Comparison of ENCODE assay signal across 9 cellular contexts in genomic region chr13:79385694-79386093, GRCh38. TPM values are rescaled to one million over a fixed set of nuclear protein-coding genes. Genes with fewer than 3 reads are reported as not detected.
DNase-seq lines count a peak whose midpoint lies in the region; ATAC-seq and TF ChIP-seq lines count a peak whose summit lies in the region.
"Had no signal": no experiment of that assay in that cellular context is flagged by ENCODE, and none has a peak within 500 bp of the region (broad histone marks: within the 10 kb centered on the region; RNA-seq: fewer than 3 reads in every experiment).

No MANE protein-coding gene starts in this region.

- DNase-seq in activated T-cell treated with anti-CD3 and anti-CD28 coated beads for 48 hours (ENCODE audit: low read depth) (peak; percentile 17), NCI-H69 (lab: John Stamatoyannopoulos, UW) (peak; percentile 4), immature natural killer cell (peak in 1 of 3 donors; percentile 21), Caco-2 (no peak), suprapubic skin (ENCODE audit: low spot score in 2 of 2) (no peak), H4 (ENCODE audit: low spot score) (no peak)
- DNase-seq in activated T-cell treated with anti-CD3 and anti-CD28 coated beads, Interleukin-2, amount 50 U/mL, for 48 hours = no peak

- H3K27ac Mint-ChIP-seq in immature natural killer cell = peak overlapping the region in 3 of 6 donors; percentile 28 to 72 (median 31)
- H3K27ac Mint-ChIP-seq in Caco-2 (ENCODE audit: unreplicated experiment) = no peak overlapping the region

- H3K4me1 ChIP-seq in Caco-2 = peaks cover 41% of the 10 kb centered on the region
- peaks cover 10% of the 10 kb centered on the region for H3K4me1 ChIP-seq in suprapubic skin

- H3K36me3 ChIP-seq in Caco-2 (ENCODE audit: control insufficient read depth, insufficient read depth, low read length) (no peaks in the 10 kb centered on the region), suprapubic skin (no peaks in the 10 kb centered on the region)

- H3K27me3 ChIP-seq in Caco-2 (replicated peaks; ENCODE audit: control insufficient read depth, insufficient read depth, low read length) = no peaks in the 10 kb centered on the region
- no peaks in the 10 kb centered on the region for H3K27me3 ChIP-seq in suprapubic skin
- H3K27me3 ChIP-seq: BLaER1 treated with 17β-estradiol and CSF1 and Interleukin-3, amounts not matched to agents 10 nM and 100 nM had no signal

- TF ChIP-seq CTCF in Caco-2 (IDR thresholded peaks at IDR 0.05; ENCODE audit: insufficient read depth in 1 of 2, low read depth in 1 of 2, low read length in 1 of 2, severe bottlenecking in 1 of 2, unreplicated experiment in 1 of 2) (no peak), suprapubic skin (IDR thresholded peaks at IDR 0.05) (no peak)

- H3K9me3 Mint-ChIP-seq in immature natural killer cell = no peaks in the 10 kb centered on the region
- peaks cover 10% of the 10 kb centered on the region for H3K9me3 Mint-ChIP-seq in Caco-2 (ENCODE audit: unreplicated experiment)

- no peak overlapping the region for H3K27ac ChIP-seq in suprapubic skin
- H3K27ac ChIP-seq: BLaER1 treated with 17β-estradiol and CSF1 and Interleukin-3, amounts not matched to agents 10 nM and 100 nM had no signal

- no peak for TF ChIP-seq EP300 in suprapubic skin (IDR thresholded peaks at IDR 0.05)

- TF ChIP-seq POLR2A in suprapubic skin (IDR thresholded peaks at IDR 0.05) = no peak

- intact Hi-C loops in Caco-2 (cut with micrococcal nuclease; ENCODE audit: unreplicated experiment) = no loop called here

- H3K9me3 ChIP-seq in Caco-2 (0 out of 2 replicates have a peak, but pooled peaks cover 4% of the 10 kb centered on the region), suprapubic skin (no peaks in the 10 kb centered on the region)

- no peaks in the 10 kb centered on the region for H3K27me3 Mint-ChIP-seq in immature natural killer cell (ENCODE audit: low read depth in 3 of 3)
- H3K27me3 Mint-ChIP-seq in Caco-2 (ENCODE audit: insufficient read depth, unreplicated experiment) = no peaks in the 10 kb centered on the region

- no peaks in the 10 kb centered on the region for H3K36me3 Mint-ChIP-seq in immature natural killer cell
- H3K36me3 Mint-ChIP-seq in Caco-2 (ENCODE audit: insufficient read depth, unreplicated experiment) = peaks cover 31% of the 10 kb centered on the region

- 48% methylated on average over 1 of the region's 1 CpG for WGBS in suprapubic skin

- H3K4me3 Mint-ChIP-seq in immature natural killer cell (peak overlapping the region in 4 of 5 donors; percentile 20 to 51 (median 37)), Caco-2 (ENCODE audit: unreplicated experiment) (no peak overlapping the region)

- CTCF ChIA-PET in Caco-2 (lab: Charles Lee) = interaction anchor here (1.0 kb wide), 1 partner anchor 8 kb away, joined by 3 read pairs; no protein-coding TSS in a partner anchor

- ATAC-seq in HG02610 (IDR thresholded peaks at IDR 0.05; ENCODE audit: unreplicated experiment) = peak; percentile 93

- no peak overlapping the region for H3K4me3 ChIP-seq in Caco-2 (ENCODE audit: low read depth, low read length)
- H3K4me3 ChIP-seq in suprapubic skin = no peak overlapping the region
- H3K4me3 ChIP-seq: BLaER1 treated with 17β-estradiol and CSF1 and Interleukin-3, amounts not matched to agents 10 nM and 100 nM had no signal

- BruUV-seq in Caco-2 (replicated peaks; lab: Mats Ljungman, UMichigan) = no TSS peak

- H3K4me1 Mint-ChIP-seq in immature natural killer cell (peaks cover 59 to 82% of the 10 kb centered on the region in 2 donors), Caco-2 (ENCODE audit: low read depth, unreplicated experiment) (peaks cover 43% of the 10 kb centered on the region)

- POLR2A ChIA-PET in Caco-2 (lab: Charles Lee) = no interaction called here

RNA-seq across cellular contexts. Expression of gene RBM26, which starts 20.4 kb away (rescaled TPM):
- 10 to 100 TPM in 1 of 3 donors, 1 to 10 TPM in 2; 5.4 to 11.9 (median 6.2) TPM for polyA plus RNA-seq in immature natural killer cell
- total RNA-seq in Caco-2 (2022) (57.4 and 60.4 TPM in 2 replicates), suprapubic skin (10 to 100 TPM; 23.4 to 78.5 (median 34.2) TPM)
- total RNA-seq in H4 (2014; rRNA removed; shearing (Covaris generic)) = 13.0 and 15.9 TPM in 2 replicates

Comparison
In these comparisons a context has a peak if more than half of its experiments do, and no peak if none do; other contexts are left out.
1. DNase-seq: peak in activated T-cell treated with anti-CD3 and anti-CD28 coated beads for 48 hours (single experiment) and NCI-H69 (single experiment); none in activated T-cell treated with anti-CD3 and anti-CD28 coated beads, Interleukin-2, amount 50 U/mL, for 48 hours (0 of 2), Caco-2 (0 of 2), suprapubic skin (0 of 2) and H4 (single experiment).